Comparison of ENCODE assay signal across 13 cellular contexts in the genomic region with DNA sequence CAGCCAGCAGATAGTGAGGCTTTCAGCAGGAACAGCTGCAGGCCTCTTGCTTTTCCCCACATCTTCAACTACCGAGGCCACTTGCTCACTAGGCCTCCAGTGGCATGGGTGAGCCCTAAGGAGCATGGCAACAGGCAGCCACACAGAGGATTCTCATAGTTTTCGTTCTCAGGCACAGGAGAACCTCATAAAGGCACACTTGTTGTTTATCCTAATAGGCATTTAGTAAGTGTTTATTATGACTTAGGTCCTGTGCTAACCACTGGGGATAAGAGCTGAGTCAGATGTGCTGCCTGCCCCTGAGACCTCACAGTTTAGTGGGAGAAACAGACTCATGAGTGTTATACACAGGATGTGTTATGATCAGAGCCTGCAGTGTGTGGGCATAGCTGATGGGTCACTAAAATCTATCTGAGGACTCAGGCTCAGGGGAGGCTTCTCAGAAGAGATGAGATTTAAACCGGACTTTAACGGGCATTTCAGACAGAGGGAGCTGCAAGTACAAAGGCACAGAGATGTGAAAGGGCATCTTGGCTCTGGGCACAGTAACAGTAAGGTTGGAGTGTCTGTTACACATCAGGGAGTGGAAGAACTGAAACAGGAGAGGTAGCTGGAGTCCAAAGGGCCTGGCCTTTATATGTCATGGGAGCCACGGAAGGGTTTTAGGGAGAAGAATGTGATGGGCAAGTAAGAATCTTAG. TPM values are rescaled to one million over a fixed set of nuclear protein-coding genes. Genes with fewer than 3 reads are reported as not detected.
DNase-seq lines count a peak whose midpoint lies in the region; ATAC-seq, FAIRE-seq and TF ChIP-seq lines count a peak whose summit lies in the region.
"Had no signal": no experiment of that assay in that cellular context is flagged by ENCODE, and none has a peak within 500 bp of the region (broad histone marks: within the 10 kb centered on the region; RNA-seq: fewer than 3 reads in every experiment).

No MANE protein-coding gene starts in this region.

- no peak for DNase-seq in activated T-cell treated with anti-CD3 and anti-CD28 coated beads, Interleukin-2, amount 50 U/mL, for 72 hours
- DNase-seq in activated T-cell treated with anti-CD3 and anti-CD28 coated beads for 4 hours (no peak), SJSA1 (ENCODE audit: low read depth in 1 of 2, low spot score in 2 of 2) (peak; percentile 41 to 50), fibroblast of pulmonary artery (ENCODE audit: low read depth) (peak; percentile 5), pancreas (no peak)
- no peak for DNase-seq in stimulated activated naive CD8-positive, alpha-beta T cell treated with anti-CD3 and anti-CD28 coated beads, Interleukin-15, Interleukin-2, amounts not matched to agents 100 U/mL and 50 U/mL, for 24 hours
- no peak for DNase-seq in stimulated activated CD4-positive, alpha-beta T cell treated with anti-CD3 and anti-CD28 coated beads, Interleukin-1b, Interleukin-23, amount 100 ng/mL, for 48 hours
- DNase-seq: activated naive CD4-positive, alpha-beta T cell; H7; lower lobe of right lung; NCI-H1417 treated with DMSO at 0.1 percent for 48 hours had no signal

- no peaks in the 10 kb centered on the region for H3K36me3 ChIP-seq in SJSA1
- H3K36me3 ChIP-seq in pancreas = no peaks in the 10 kb centered on the region
- H3K36me3 ChIP-seq: lower lobe of right lung had no signal

- H3K4me1 ChIP-seq in SJSA1 (replicated peaks) (peaks cover 8% of the 10 kb centered on the region), pancreas (no peaks in the 10 kb centered on the region)
- H3K4me1 ChIP-seq: lower lobe of right lung had no signal

- no peak for TF ChIP-seq CTCF in fibroblast of pulmonary artery (IDR thresholded peaks at IDR 0.05; ENCODE audit: low read length, missing control alignments)
- no peak for TF ChIP-seq CTCF in pancreas (IDR thresholded peaks at IDR 0.05)

- H3K4me1 Mint-ChIP-seq in activated T-cell treated with anti-CD3 and anti-CD28 coated beads, Interleukin-2, amount 50 U/mL, for 72 hours (ENCODE audit: low read depth) = peaks cover 17% of the 10 kb centered on the region

- WGBS in pancreas, 2 donors = 66 to 69% methylated on average over 5 of the region's 5 CpGs

- H3K27me3 ChIP-seq in SJSA1 (replicated peaks) (no peaks in the 10 kb centered on the region; the same call in 1 of the 2 replicates), pancreas (no peaks in the 10 kb centered on the region)

- H3K27ac ChIP-seq in SJSA1 (no peak overlapping the region), pancreas (no peak overlapping the region)
- H3K27ac ChIP-seq: lower lobe of right lung had no signal

- H3K9me3 Mint-ChIP-seq in activated T-cell treated with anti-CD3 and anti-CD28 coated beads, Interleukin-2, amount 50 U/mL, for 72 hours = no peaks in the 10 kb centered on the region

- ATAC-seq in activated T-cell treated with anti-CD3 and anti-CD28 coated beads, Interleukin-2, amount 50 U/mL, for 72 hours (replicated peaks in 1 of 2) = peak; percentile 75 to 89
- ATAC-seq in stimulated activated naive CD8-positive, alpha-beta T cell treated with anti-CD3 and anti-CD28 coated beads, Interleukin-15, Interleukin-2, amounts not matched to agents 100 U/mL and 50 U/mL, for 24 hours = peak; percentile 71
- ATAC-seq in pancreas (no peak), GM18868 (IDR thresholded peaks at IDR 0.05; ENCODE audit: unreplicated experiment) (no peak)
- ATAC-seq: lower lobe of right lung had no signal

- H3K4me3 Mint-ChIP-seq in activated T-cell treated with anti-CD3 and anti-CD28 coated beads, Interleukin-2, amount 50 U/mL, for 72 hours = no peak overlapping the region

- H3K27me3 Mint-ChIP-seq in activated T-cell treated with anti-CD3 and anti-CD28 coated beads, Interleukin-2, amount 50 U/mL, for 72 hours (ENCODE audit: low read depth) = peaks cover 6% of the 10 kb centered on the region

- no peaks in the 10 kb centered on the region; the same call in 1 of the 2 replicates for H3K9me3 ChIP-seq in SJSA1 (replicated peaks)
- no peaks in the 10 kb centered on the region for H3K9me3 ChIP-seq in pancreas
- H3K9me3 ChIP-seq: lower lobe of right lung had no signal

- intact Hi-C loops in pancreas (cut with DNase I) = no loop called here

- H3K4me3 ChIP-seq in SJSA1 (no peak overlapping the region), fibroblast of pulmonary artery (replicated peaks; ENCODE audit: low read depth, low read length) (no peak overlapping the region), pancreas (no peak overlapping the region)
- H3K4me3 ChIP-seq: lower lobe of right lung had no signal

- peak overlapping the region; percentile 18 for H3K27ac Mint-ChIP-seq in activated T-cell treated with anti-CD3 and anti-CD28 coated beads, Interleukin-2, amount 50 U/mL, for 72 hours

- no peak for FAIRE-seq in pancreas (lab: Jason Lieb, UNC)

- H3K36me3 Mint-ChIP-seq in activated T-cell treated with anti-CD3 and anti-CD28 coated beads, Interleukin-2, amount 50 U/mL, for 72 hours (ENCODE audit: insufficient read depth in 2 of 2) = no peaks in the 10 kb centered on the region

RNA-seq across cellular contexts. Expression of a gene that starts 21.0 kb away (rescaled TPM):
- total RNA-seq in activated T-cell treated with anti-CD3 and anti-CD28 coated beads, Interleukin-2, amount 50 U/mL, for 72 hours = 1 to 10 TPM; 1.1 to 1.5 TPM
- total RNA-seq in SJSA1 (2014; rRNA removed; shearing (Covaris generic)) = not detected in 2 replicates
- total RNA-seq in pancreas = under 1 TPM in 1 of 6 donors, not detected in 5; 0.09 TPM
- polyA plus RNA-seq in pancreas = not detected
- total RNA-seq: H7, osteocyte had no signal

RNA-seq across cellular contexts. Expression of a gene that starts 24.2 kb away (rescaled TPM):
- 100 to 1,000 TPM; 361 to 433 TPM for total RNA-seq in activated T-cell treated with anti-CD3 and anti-CD28 coated beads, Interleukin-2, amount 50 U/mL, for 72 hours
- total RNA-seq in SJSA1 (2014; rRNA removed; shearing (Covaris generic)) = 10.1 and 15.1 TPM in 2 replicates
- 10 to 100 TPM; 48.8 to 89.3 (median 65.3) TPM for total RNA-seq in pancreas
- 10 to 100 TPM; 72.3 to 73.4 TPM for polyA plus RNA-seq in pancreas

RNA-seq across cellular contexts. Expression of a gene that starts 36.7 kb away (rescaled TPM):
- total RNA-seq in activated T-cell treated with anti-CD3 and anti-CD28 coated beads, Interleukin-2, amount 50 U/mL, for 72 hours = 10 to 100 TPM; 15.4 TPM
- total RNA-seq in SJSA1 (2014; rRNA removed; shearing (Covaris generic)) = 12.9 and 15.6 TPM in 2 replicates
- total RNA-seq in pancreas = 1 to 10 TPM; 5.2 to 8.7 (median 6.5) TPM
- 1 to 10 TPM; 5.1 to 9.4 TPM for polyA plus RNA-seq in pancreas

Comparison
In these comparisons a context has a peak if more than half of its experiments do, and no peak if none do; other contexts are left out.
1. ATAC-seq: peak in activated T-cell treated with anti-CD3 and anti-CD28 coated beads, Interleukin-2, amount 50 U/mL, for 72 hours (2 of 2) and stimulated activated naive CD8-positive, alpha-beta T cell treated with anti-CD3 and anti-CD28 coated beads, Interleukin-15, Interleukin-2, amounts not matched to agents 100 U/mL and 50 U/mL, for 24 hours (single experiment); none in pancreas (0 of 4) and GM18868 (single experiment).
2. DNase-seq: peak in SJSA1 (2 of 2) and fibroblast of pulmonary artery (single experiment); none in activated T-cell treated with anti-CD3 and anti-CD28 coated beads, Interleukin-2, amount 50 U/mL, for 72 hours (0 of 2), activated T-cell treated with anti-CD3 and anti-CD28 coated beads for 4 hours (single experiment), stimulated activated naive CD8-positive, alpha-beta T cell treated with anti-CD3 and anti-CD28 coated beads, Interleukin-15, Interleukin-2, amounts not matched to agents 100 U/mL and 50 U/mL, for 24 hours (single experiment), pancreas (0 of 6) and stimulated activated CD4-positive, alpha-beta T cell treated with anti-CD3 and anti-CD28 coated beads, Interleukin-1b, Interleukin-23, amount 100 ng/mL, for 48 hours (single experiment).
3. RNA of a gene that starts 24.2 kb away (total RNA-seq): 361 to 433 TPM in activated T-cell treated with anti-CD3 and anti-CD28 coated beads, Interleukin-2, amount 50 U/mL, for 72 hours; 48.8 to 89.3 TPM in pancreas and 10.1 to 15.1 TPM in SJSA1; every median in the first group is over 4 times any median in the second.